In genomic region chr6:77458421-77458820, GRCh38 we compare ENCODE assay signal across 17 cellular contexts. TPM values are rescaled to one million over a fixed set of nuclear protein-coding genes. Genes with fewer than 3 reads are reported as not detected.
"Had no signal": no experiment of that assay in that cellular context is flagged by ENCODE, and none has a peak within 500 bp of the region (broad histone marks: within the 10 kb centered on the region; RNA-seq: fewer than 3 reads in every experiment).

No MANE protein-coding gene starts in this region.

- ATAC-seq: activated naive CD8-positive, alpha-beta T cell treated with anti-CD3 and anti-CD28 coated beads, Interleukin-2, amount 50 U/mL, for 24 hours; stimulated activated effector memory CD8-positive, alpha-beta T cell treated with anti-CD3 and anti-CD28 coated beads, Interleukin-12 subunit alpha, Interleukin-12 subunit beta, amount 100 ng/mL, for 72 hours; stimulated activated naive CD8-positive, alpha-beta T cell treated with anti-CD3 and anti-CD28 coated beads, Interleukin-15, amount 100 ng/mL, for 72 hours had no signal

- H3K36me3 ChIP-seq: esophagus squamous epithelium, left lung, right lobe of liver, tibial nerve had no signal

- H3K9me3 ChIP-seq: esophagus squamous epithelium, left lung, right lobe of liver, tibial nerve had no signal

- DNase-seq: activated CD8-positive, alpha-beta memory T cell treated with anti-CD3 and anti-CD28 coated beads, Interleukin-2, amount 50 U/mL, for 4 hours; activated T-cell treated with anti-CD3 and anti-CD28 coated beads, Interleukin-2, amount 50 U/mL, for 1 hour; cortex of kidney; esophagus squamous epithelium; T-helper 1 cell had no signal

- H3K4me3 ChIP-seq: esophagus squamous epithelium, left lung, lung, right lobe of liver, skin epidermis, tibial nerve had no signal

- H3K27ac ChIP-seq: esophagus squamous epithelium, left lung, right lobe of liver, skin epidermis, tibial nerve had no signal

RNA-seq across cellular contexts. Expression of gene HTR1B, which starts 4.9 kb away (rescaled TPM):
- total RNA-seq: activated CD4-positive, alpha-beta memory T cell treated with anti-CD3 and anti-CD28 coated beads for 36 hours; activated CD4-positive, alpha-beta T cell treated with anti-CD3 and anti-CD28 coated beads, Interleukin-2, amount 10 ng/mL, durations not matched to agents 24 days and 14 days; activated CD8-positive, alpha-beta memory T cell treated with anti-CD3 and anti-CD28 coated beads for 36 hours; osteoblast; right lobe of liver had no signal
